ENCODE assay signal across 1 cellular context in the genomic region with DNA sequence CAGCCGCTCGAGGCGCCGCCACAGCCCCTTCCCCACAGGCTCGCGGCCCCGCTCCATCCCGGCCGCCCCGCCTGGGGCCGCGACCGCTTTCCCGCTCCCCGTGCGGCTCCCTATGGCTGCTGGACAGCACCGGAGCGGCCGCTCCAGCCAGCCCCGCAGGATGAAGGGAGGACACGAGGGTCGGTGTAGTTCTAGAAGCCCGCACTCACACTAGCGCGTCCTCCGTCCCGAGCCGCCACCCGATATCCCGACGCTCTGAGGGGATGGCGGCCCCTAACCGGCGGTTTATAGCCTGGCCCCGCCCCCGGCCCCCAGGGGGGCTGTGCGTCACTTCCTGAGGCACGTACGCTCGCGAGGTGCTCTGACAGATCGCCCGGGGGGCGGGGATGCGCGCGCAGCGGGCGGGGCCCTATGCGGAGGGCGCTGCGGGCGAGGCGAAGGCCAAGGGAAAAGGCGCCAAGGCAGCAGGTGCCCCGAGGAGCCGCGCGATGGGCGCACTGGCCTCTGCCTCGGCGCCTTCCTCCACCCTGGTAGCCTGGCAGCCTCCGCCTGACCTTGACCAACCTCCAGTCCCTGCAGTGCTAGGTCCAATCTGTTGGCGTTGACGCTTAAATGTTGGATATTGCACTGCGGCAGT.
TF ChIP-seq lines count a peak whose summit lies in the region.

A gene (minus strand): TSS at position 257 of the 637 bp plus-strand sequence. CDS start 4,991 bp downstream, outside the sequence.

TF ChIP-seq in SK-N-SH treated with all-trans-retinoic acid at 6 μM for 48 hours, 23 proteins besides CTCF, POLR2A, EP300 and RAD21 (continued from another document):
- no peak for TF ChIP-seq ARNTL (CRISPR knock-in tag; IDR thresholded peaks at IDR 0.05; ENCODE audit: borderline replicate concordance, low read depth)
- no peak for TF ChIP-seq RARB (CRISPR knock-in tag; IDR thresholded peaks at IDR 0.05)
- no peak for TF ChIP-seq SNAI2 (CRISPR knock-in tag; IDR thresholded peaks at IDR 0.05)
- no peak for TF ChIP-seq TCF4 (CRISPR knock-in tag; IDR thresholded peaks at IDR 0.05; ENCODE audit: borderline replicate concordance)
TF ChIP-seq in SK-N-SH treated with all-trans-retinoic acid at 6 μM for 48 hours: peak in this region for 0.
